In the genomic region with DNA sequence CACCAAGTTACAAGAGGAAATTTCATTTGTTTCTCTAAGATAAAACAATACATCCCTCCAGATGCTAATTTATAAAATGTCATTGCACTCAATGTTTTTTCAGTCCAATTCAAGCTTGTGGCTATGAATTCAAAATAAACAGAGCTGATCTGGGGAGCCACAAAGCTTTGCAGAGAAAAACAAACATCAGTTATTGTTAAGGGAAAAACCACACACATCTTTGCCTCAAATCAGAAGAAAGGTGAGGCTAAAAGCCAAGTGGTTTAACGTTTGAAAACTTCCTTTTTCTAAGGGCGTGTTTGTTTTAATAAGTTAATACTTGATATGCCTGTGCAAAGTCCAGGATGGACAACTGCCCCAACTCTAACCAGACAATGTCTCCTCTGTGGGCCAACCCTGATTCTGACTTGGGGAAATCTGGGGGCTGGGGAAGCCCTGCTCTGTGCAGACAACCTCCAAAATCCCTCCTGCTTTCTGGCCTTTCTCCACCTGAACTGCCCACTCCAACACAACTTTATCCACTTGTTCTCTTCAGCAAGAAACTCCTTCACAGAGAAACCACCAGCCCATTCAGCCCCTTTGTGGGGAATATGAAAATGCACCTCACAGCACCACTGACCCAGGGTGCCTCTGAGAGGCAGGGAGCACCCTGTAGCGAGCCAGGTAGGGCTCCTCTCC, we compare ENCODE assay signal across 8 cellular contexts. TPM values are rescaled to one million over a fixed set of nuclear protein-coding genes. Genes with fewer than 3 reads are reported as not detected.
A peak's percentile ranks its signal among the peaks of the same experiment; 100 is the strongest.
DNase-seq lines count a peak whose midpoint lies in the region; ATAC-seq and TF ChIP-seq lines count a peak whose summit lies in the region.

No MANE protein-coding gene starts in this region.

- WGBS in suprapubic skin, result 58% methylated on average over 3 of the region's 3 CpGs

- no peaks in the 10 kb centered on the region for H3K36me3 ChIP-seq in suprapubic skin

- no peak for TF ChIP-seq CTCF in suprapubic skin (IDR thresholded peaks at IDR 0.05)

- POLR2A ChIA-PET in naive thymus-derived CD8-positive, alpha-beta T cell (lab: Charles Lee), result interaction anchor here (0.5 to 7.3 kb wide), 4 partner anchors 8 to 57 kb away, joined by 4 to 64 read pairs (median 6); partner anchors contain the start of gene NT5E

- DNase-seq in naive thymus-derived CD8-positive, alpha-beta T cell, result peak in 3 of 10 donors; percentile 24 to 57 (median 36)
- DNase-seq in hepatic stellate cell (ENCODE audit: low spot score) (no peak), suprapubic skin (ENCODE audit: low spot score in 2 of 2) (no peak), NCI-H1436 (lab: John Stamatoyannopoulos, UW) (no peak), cortex of kidney (lab: John Stamatoyannopoulos, UW) (no peak)

- peak overlapping the region; percentile 17 for H3K27ac Mint-ChIP-seq in activated T-helper 17 cell treated with anti-CD3 and anti-CD28 coated beads, Interleukin-2, amount 50 U/mL, for 72 hours
- peak overlapping the region; percentile 46 to 92 (median 81) for H3K27ac Mint-ChIP-seq in naive thymus-derived CD8-positive, alpha-beta T cell

- H3K36me3 Mint-ChIP-seq in activated T-helper 17 cell treated with anti-CD3 and anti-CD28 coated beads, Interleukin-2, amount 50 U/mL, for 72 hours (ENCODE audit: low read depth), result no peaks in the 10 kb centered on the region
- no peaks in the 10 kb centered on the region for H3K36me3 Mint-ChIP-seq in naive thymus-derived CD8-positive, alpha-beta T cell

- H3K4me1 ChIP-seq in suprapubic skin, result peaks cover 33% of the 10 kb centered on the region

- no peak for TF ChIP-seq POLR2A in suprapubic skin (IDR thresholded peaks at IDR 0.05)

- no peaks in the 10 kb centered on the region for H3K9me3 Mint-ChIP-seq in activated T-helper 17 cell treated with anti-CD3 and anti-CD28 coated beads, Interleukin-2, amount 50 U/mL, for 72 hours
- no peaks in the 10 kb centered on the region for H3K9me3 Mint-ChIP-seq in naive thymus-derived CD8-positive, alpha-beta T cell

- TF ChIP-seq EP300 in suprapubic skin (IDR thresholded peaks at IDR 0.05), result no peak

- H3K9me3 ChIP-seq in suprapubic skin, result no peaks in the 10 kb centered on the region

- H3K27me3 ChIP-seq in suprapubic skin, result no peaks in the 10 kb centered on the region

- no peak overlapping the region for H3K4me3 ChIP-seq in suprapubic skin

- H3K27me3 Mint-ChIP-seq in activated T-helper 17 cell treated with anti-CD3 and anti-CD28 coated beads, Interleukin-2, amount 50 U/mL, for 72 hours, result peaks cover 6% of the 10 kb centered on the region
- no peaks in the 10 kb centered on the region for H3K27me3 Mint-ChIP-seq in naive thymus-derived CD8-positive, alpha-beta T cell

- H3K4me3 Mint-ChIP-seq in activated T-helper 17 cell treated with anti-CD3 and anti-CD28 coated beads, Interleukin-2, amount 50 U/mL, for 72 hours, result no peak overlapping the region
- peak overlapping the region in 8 of 10 donors; percentile 50 to 71 (median 62) for H3K4me3 Mint-ChIP-seq in naive thymus-derived CD8-positive, alpha-beta T cell

- H3K27ac ChIP-seq in suprapubic skin, result no peak overlapping the region

- peaks cover 8% of the 10 kb centered on the region for H3K4me1 Mint-ChIP-seq in activated T-helper 17 cell treated with anti-CD3 and anti-CD28 coated beads, Interleukin-2, amount 50 U/mL, for 72 hours
- peaks cover 38 to 69% (median 64%) of the 10 kb centered on the region in 4 donors for H3K4me1 Mint-ChIP-seq in naive thymus-derived CD8-positive, alpha-beta T cell

- ATAC-seq in GM18517 (IDR thresholded peaks at IDR 0.05; ENCODE audit: unreplicated experiment), result peak; percentile 70
- ATAC-seq in HG02840 (IDR thresholded peaks at IDR 0.05; ENCODE audit: low FRiP score, unreplicated experiment), result peak; percentile 74
- ATAC-seq in activated T-helper 17 cell treated with anti-CD3 and anti-CD28 coated beads, Interleukin-2, amount 50 U/mL, for 72 hours (replicated peaks), result peak; percentile 18
- ATAC-seq in naive thymus-derived CD8-positive, alpha-beta T cell, result peak; percentile 25 to 29

RNA-seq across cellular contexts. Expression of gene NT5E, which starts 44.6 kb away (rescaled TPM):
- total RNA-seq in activated T-helper 17 cell treated with anti-CD3 and anti-CD28 coated beads, Interleukin-2, amount 50 U/mL, for 72 hours, result 10 to 100 TPM in 1 of 2 donors, 1 to 10 TPM in 1; 1.2 to 10.5 TPM
- 10 to 100 TPM; 56.5 to 57.3 TPM for total RNA-seq in naive thymus-derived CD8-positive, alpha-beta T cell
- polyA plus RNA-seq in naive thymus-derived CD8-positive, alpha-beta T cell, result 100 to 1,000 TPM in 2 of 3 donors, 10 to 100 TPM in 1; 77.7 to 128 (median 103) TPM
- total RNA-seq in suprapubic skin, result 1 to 10 TPM; 1.1 to 8.7 (median 5.7) TPM

Comparison
In these comparisons a context has a peak if more than half of its experiments do, and no peak if none do; other contexts are left out.
1. ATAC-seq: peak in every context shown above with its lines; median percentile 74 in HG02840; 70 in GM18517; 27 in naive thymus-derived CD8-positive, alpha-beta T cell; 18 in activated T-helper 17 cell treated with anti-CD3 and anti-CD28 coated beads, Interleukin-2, amount 50 U/mL, for 72 hours.
2. RNA of gene NT5E, which starts 44.6 kb away (total RNA-seq): 56.5 to 57.3 TPM in naive thymus-derived CD8-positive, alpha-beta T cell; 1.2 to 10.5 TPM in activated T-helper 17 cell treated with anti-CD3 and anti-CD28 coated beads, Interleukin-2, amount 50 U/mL, for 72 hours and 1.1 to 8.7 TPM in suprapubic skin; every median in the first group is over 4 times any median in the second.